Comparison of ENCODE assay signal across 13 cellular contexts in genomic region chr15:83928392-83928734, GRCh38.
DNase-seq lines count a peak whose midpoint lies in the region; ATAC-seq and TF ChIP-seq lines count a peak whose summit lies in the region.
"Had no signal": no experiment of that assay in that cellular context is flagged by ENCODE, and none has a peak within 500 bp of the region (broad histone marks: within the 10 kb centered on the region; RNA-seq: fewer than 3 reads in every experiment).

No MANE protein-coding gene starts in this region.

- TF ChIP-seq CTCF in progenitor cell of endocrine pancreas (IDR thresholded peaks at IDR 0.05; ENCODE audit: unreplicated experiment) = no peak
- no peak for TF ChIP-seq CTCF in PC-3 (conservative IDR thresholded peaks at IDR 0.05; ENCODE audit: low read depth, low read length)

- H3K9ac ChIP-seq in PC-3 (ENCODE audit: low read length) = no peak overlapping the region

- peaks cover 5% of the 10 kb centered on the region for H3K9me3 Mint-ChIP-seq in progenitor cell of endocrine pancreas (ENCODE audit: low read depth)
- peaks cover 0 to 12% (median 6%) of the 10 kb centered on the region in 9 donors for H3K9me3 Mint-ChIP-seq in naive thymus-derived CD8-positive, alpha-beta T cell

- no peak overlapping the region for H2AFZ ChIP-seq in PC-3 (ENCODE audit: low read length)

- no peaks in the 10 kb centered on the region for H3F3A ChIP-seq in PC-3 (ENCODE audit: low read length, unreplicated experiment)

- no peaks in the 10 kb centered on the region for H3K79me2 ChIP-seq in PC-3 (ENCODE audit: low read length)

- H3K9me3 ChIP-seq in PC-3 (ENCODE audit: low read length) = no peaks in the 10 kb centered on the region
- H3K9me3 ChIP-seq: esophagus muscularis mucosa, neutrophil had no signal

- no peak overlapping the region for H3K4me3 ChIP-seq in PC-3 (ENCODE audit: low read length)
- H3K4me3 ChIP-seq: esophagus muscularis mucosa had no signal

- H3K4me3 Mint-ChIP-seq in progenitor cell of endocrine pancreas (ENCODE audit: low read depth) = no peak overlapping the region
- no peak overlapping the region for H3K4me3 Mint-ChIP-seq in naive thymus-derived CD8-positive, alpha-beta T cell

- intact Hi-C loops in PC-3 (cut with micrococcal nuclease) = no loop called here

- no peaks in the 10 kb centered on the region for H3K27me3 Mint-ChIP-seq in progenitor cell of endocrine pancreas
- H3K27me3 Mint-ChIP-seq in naive thymus-derived CD8-positive, alpha-beta T cell = peaks cover 14 to 32% (median 23%) of the 10 kb centered on the region in 5 donors

- CTCF ChIA-PET in PC-3 (lab: Charles Lee) = no interaction called here

- H3K27ac Mint-ChIP-seq in progenitor cell of endocrine pancreas = no peak overlapping the region
- H3K27ac Mint-ChIP-seq in naive thymus-derived CD8-positive, alpha-beta T cell = no peak overlapping the region

- no peaks in the 10 kb centered on the region for H3K36me3 Mint-ChIP-seq in progenitor cell of endocrine pancreas (ENCODE audit: insufficient read depth)
- peaks cover 0 to 5% (median 0%) of the 10 kb centered on the region in 3 donors for H3K36me3 Mint-ChIP-seq in naive thymus-derived CD8-positive, alpha-beta T cell

- BruUV-seq in PC-3 (replicated peaks; lab: Mats Ljungman, UMichigan) = no TSS peak

- no peaks in the 10 kb centered on the region for H4K20me1 ChIP-seq in PC-3 (ENCODE audit: low read length)

- DNase-seq in NAMALWA (ENCODE audit: low spot score) (peak; percentile 11), progenitor cell of endocrine pancreas (ENCODE audit: low spot score, unreplicated experiment) (no peak), PC-3 (no peak), DMS53 (lab: John Stamatoyannopoulos, UW) (no peak)
- DNase-seq in naive thymus-derived CD8-positive, alpha-beta T cell = no peak
- DNase-seq: HCEC 1CT, islet precursor cell, NCI-H1092 had no signal

- H3K4me1 Mint-ChIP-seq in progenitor cell of endocrine pancreas (ENCODE audit: low read depth) = peaks cover 2% of the 10 kb centered on the region
- no peaks in the 10 kb centered on the region for H3K4me1 Mint-ChIP-seq in naive thymus-derived CD8-positive, alpha-beta T cell

- POLR2A ChIA-PET in PC-3 (lab: Charles Lee; ENCODE audit: unreplicated experiment) = no interaction called here
- POLR2A ChIA-PET in naive thymus-derived CD8-positive, alpha-beta T cell (lab: Charles Lee) = no interaction called here

- H3K9me2 ChIP-seq in PC-3 (replicated peaks; ENCODE audit: low read length) = no peaks in the 10 kb centered on the region

- no peaks in the 10 kb centered on the region for H3K36me3 ChIP-seq in PC-3 (ENCODE audit: low read depth, low read length)
- H3K36me3 ChIP-seq: neutrophil had no signal

- peaks cover 15% of the 10 kb centered on the region; the same call in 1 of the 2 replicates for H3K4me1 ChIP-seq in PC-3 (ENCODE audit: insufficient read depth, low read length)

- H3K27ac ChIP-seq in PC-3 (ENCODE audit: low read length) = no peak overlapping the region
- H3K27ac ChIP-seq: esophagus muscularis mucosa, neutrophil had no signal

- peak; percentile 84 for ATAC-seq in GM18502 (IDR thresholded peaks at IDR 0.05; ENCODE audit: poor library complexity, unreplicated experiment)
- ATAC-seq in GM19372 (IDR thresholded peaks at IDR 0.05; ENCODE audit: low read depth, unreplicated experiment) = peak; percentile 89
- ATAC-seq in HG02884 (IDR thresholded peaks at IDR 0.05; ENCODE audit: unreplicated experiment) = peak; percentile 57
- ATAC-seq in PC-3 = no peak
- ATAC-seq in naive thymus-derived CD8-positive, alpha-beta T cell = no peak

- H3K4me2 ChIP-seq in PC-3 (ENCODE audit: low read length) = no peak overlapping the region

- no peaks in the 10 kb centered on the region for H3K27me3 ChIP-seq in PC-3 (ENCODE audit: low read length)
- H3K27me3 ChIP-seq: esophagus muscularis mucosa, neutrophil had no signal

Comparison
In these comparisons a context has a peak if more than half of its experiments do, and no peak if none do; other contexts are left out.
1. ATAC-seq: peak in GM18502 (single experiment), GM19372 (single experiment) and HG02884 (single experiment); none in PC-3 (single experiment) and naive thymus-derived CD8-positive, alpha-beta T cell (0 of 2).